In genomic region chr3:15797600-15798303, GRCh38 we compare ENCODE assay signal across 1 cellular context.
TF ChIP-seq lines count a peak whose summit lies in the region.

ANKRD28 (minus strand) TSS chr3:15797979; CDS start chr3:15796521, 1,458 bp downstream.

TF ChIP-seq in HepG2, 621 proteins besides CTCF, POLR2A, EP300 and RAD21 (continued from another document and continues in another):
- TF ChIP-seq, protein P1, sequence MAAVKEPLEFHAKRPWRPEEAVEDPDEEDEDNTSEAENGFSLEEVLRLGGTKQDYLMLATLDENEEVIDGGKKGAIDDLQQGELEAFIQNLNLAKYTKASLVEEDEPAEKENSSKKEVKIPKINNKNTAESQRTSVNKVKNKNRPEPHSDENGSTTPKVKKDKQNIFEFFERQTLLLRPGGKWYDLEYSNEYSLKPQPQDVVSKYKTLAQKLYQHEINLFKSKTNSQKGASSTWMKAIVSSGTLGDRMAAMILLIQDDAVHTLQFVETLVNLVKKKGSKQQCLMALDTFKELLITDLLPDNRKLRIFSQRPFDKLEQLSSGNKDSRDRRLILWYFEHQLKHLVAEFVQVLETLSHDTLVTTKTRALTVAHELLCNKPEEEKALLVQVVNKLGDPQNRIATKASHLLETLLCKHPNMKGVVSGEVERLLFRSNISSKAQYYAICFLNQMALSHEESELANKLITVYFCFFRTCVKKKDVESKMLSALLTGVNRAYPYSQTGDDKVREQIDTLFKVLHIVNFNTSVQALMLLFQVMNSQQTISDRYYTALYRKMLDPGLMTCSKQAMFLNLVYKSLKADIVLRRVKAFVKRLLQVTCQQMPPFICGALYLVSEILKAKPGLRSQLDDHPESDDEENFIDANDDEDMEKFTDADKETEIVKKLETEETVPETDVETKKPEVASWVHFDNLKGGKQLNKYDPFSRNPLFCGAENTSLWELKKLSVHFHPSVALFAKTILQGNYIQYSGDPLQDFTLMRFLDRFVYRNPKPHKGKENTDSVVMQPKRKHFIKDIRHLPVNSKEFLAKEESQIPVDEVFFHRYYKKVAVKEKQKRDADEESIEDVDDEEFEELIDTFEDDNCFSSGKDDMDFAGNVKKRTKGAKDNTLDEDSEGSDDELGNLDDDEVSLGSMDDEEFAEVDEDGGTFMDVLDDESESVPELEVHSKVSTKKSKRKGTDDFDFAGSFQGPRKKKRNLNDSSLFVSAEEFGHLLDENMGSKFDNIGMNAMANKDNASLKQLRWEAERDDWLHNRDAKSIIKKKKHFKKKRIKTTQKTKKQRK (IDR thresholded peaks at IDR 0.05; ENCODE audit: low read length) = no peak
- TF ChIP-seq ZNF343 (CRISPR knock-in tag; IDR thresholded peaks at IDR 0.05) (no peak), MXD1 (CRISPR knock-in tag; IDR thresholded peaks at IDR 0.05) (no peak), FOXP1 (IDR thresholded peaks at IDR 0.05) (no peak), FOXP1 (CRISPR knock-in tag; IDR thresholded peaks at IDR 0.05) (peak; percentile 59), NR2F1 (CRISPR knock-in tag; IDR thresholded peaks at IDR 0.05) (no peak), HDAC6 (IDR thresholded peaks at IDR 0.05; ENCODE audit: low read depth, low read length) (no peak), ZSCAN9 (CRISPR knock-in tag; IDR thresholded peaks at IDR 0.05; ENCODE audit: borderline replicate concordance) (no peak), SAP130 (CRISPR knock-in tag; IDR thresholded peaks at IDR 0.05; ENCODE audit: low read depth) (peak; percentile 45; the same call in 1 of the 2 replicates), SNAPC5 (CRISPR knock-in tag; IDR thresholded peaks at IDR 0.05; ENCODE audit: borderline replicate concordance) (no peak), ZNF510 (CRISPR knock-in tag; IDR thresholded peaks at IDR 0.05; ENCODE audit: low read depth) (no peak), ZNF556 (CRISPR knock-in tag; IDR thresholded peaks at IDR 0.05; ENCODE audit: borderline replicate concordance) (no peak), GMEB2 (CRISPR knock-in tag; IDR thresholded peaks at IDR 0.05; ENCODE audit: low read depth) (no peak), ZNF331 (CRISPR knock-in tag; IDR thresholded peaks at IDR 0.05) (no peak), CREB1 (IDR thresholded peaks at IDR 0.05) (no peak), CREB1 (CRISPR knock-in tag; IDR thresholded peaks at IDR 0.05) (0 out of 2 replicates have a peak, but pooled peaks have one; percentile 28), ZXDC (CRISPR knock-in tag; IDR thresholded peaks at IDR 0.05) (no peak), SIN3B (IDR thresholded peaks at IDR 0.05; ENCODE audit: low read length) (no peak), POGZ (CRISPR knock-in tag; IDR thresholded peaks at IDR 0.05) (0 out of 2 replicates have a peak, but pooled peaks have one; percentile 30), ZNF382 (CRISPR knock-in tag; IDR thresholded peaks at IDR 0.05; ENCODE audit: borderline replicate concordance) (no peak), REL (CRISPR knock-in tag; conservative IDR thresholded peaks at IDR 0.05) (no peak), SIX4 (CRISPR knock-in tag; IDR thresholded peaks at IDR 0.05) (no peak), TEAD2 (CRISPR knock-in tag; IDR thresholded peaks at IDR 0.05) (no peak), ZNF142 (CRISPR knock-in tag; IDR thresholded peaks at IDR 0.05) (no peak), PHF20 (CRISPR knock-in tag; IDR thresholded peaks at IDR 0.05) (no peak), XRCC5 (optimal IDR thresholded peaks at IDR 0.05; ENCODE audit: low read length) (no peak), ZNF652 (CRISPR knock-in tag; IDR thresholded peaks at IDR 0.05; ENCODE audit: borderline replicate concordance, low read depth) (peak; percentile 98)
- TF ChIP-seq, protein P2, sequence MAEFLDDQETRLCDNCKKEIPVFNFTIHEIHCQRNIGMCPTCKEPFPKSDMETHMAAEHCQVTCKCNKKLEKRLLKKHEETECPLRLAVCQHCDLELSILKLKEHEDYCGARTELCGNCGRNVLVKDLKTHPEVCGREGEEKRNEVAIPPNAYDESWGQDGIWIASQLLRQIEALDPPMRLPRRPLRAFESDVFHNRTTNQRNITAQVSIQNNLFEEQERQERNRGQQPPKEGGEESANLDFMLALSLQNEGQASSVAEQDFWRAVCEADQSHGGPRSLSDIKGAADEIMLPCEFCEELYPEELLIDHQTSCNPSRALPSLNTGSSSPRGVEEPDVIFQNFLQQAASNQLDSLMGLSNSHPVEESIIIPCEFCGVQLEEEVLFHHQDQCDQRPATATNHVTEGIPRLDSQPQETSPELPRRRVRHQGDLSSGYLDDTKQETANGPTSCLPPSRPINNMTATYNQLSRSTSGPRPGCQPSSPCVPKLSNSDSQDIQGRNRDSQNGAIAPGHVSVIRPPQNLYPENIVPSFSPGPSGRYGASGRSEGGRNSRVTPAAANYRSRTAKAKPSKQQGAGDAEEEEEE (CRISPR knock-in tag; IDR thresholded peaks at IDR 0.05; ENCODE audit: borderline replicate concordance) = no peak
- TF ChIP-seq, protein P3, sequence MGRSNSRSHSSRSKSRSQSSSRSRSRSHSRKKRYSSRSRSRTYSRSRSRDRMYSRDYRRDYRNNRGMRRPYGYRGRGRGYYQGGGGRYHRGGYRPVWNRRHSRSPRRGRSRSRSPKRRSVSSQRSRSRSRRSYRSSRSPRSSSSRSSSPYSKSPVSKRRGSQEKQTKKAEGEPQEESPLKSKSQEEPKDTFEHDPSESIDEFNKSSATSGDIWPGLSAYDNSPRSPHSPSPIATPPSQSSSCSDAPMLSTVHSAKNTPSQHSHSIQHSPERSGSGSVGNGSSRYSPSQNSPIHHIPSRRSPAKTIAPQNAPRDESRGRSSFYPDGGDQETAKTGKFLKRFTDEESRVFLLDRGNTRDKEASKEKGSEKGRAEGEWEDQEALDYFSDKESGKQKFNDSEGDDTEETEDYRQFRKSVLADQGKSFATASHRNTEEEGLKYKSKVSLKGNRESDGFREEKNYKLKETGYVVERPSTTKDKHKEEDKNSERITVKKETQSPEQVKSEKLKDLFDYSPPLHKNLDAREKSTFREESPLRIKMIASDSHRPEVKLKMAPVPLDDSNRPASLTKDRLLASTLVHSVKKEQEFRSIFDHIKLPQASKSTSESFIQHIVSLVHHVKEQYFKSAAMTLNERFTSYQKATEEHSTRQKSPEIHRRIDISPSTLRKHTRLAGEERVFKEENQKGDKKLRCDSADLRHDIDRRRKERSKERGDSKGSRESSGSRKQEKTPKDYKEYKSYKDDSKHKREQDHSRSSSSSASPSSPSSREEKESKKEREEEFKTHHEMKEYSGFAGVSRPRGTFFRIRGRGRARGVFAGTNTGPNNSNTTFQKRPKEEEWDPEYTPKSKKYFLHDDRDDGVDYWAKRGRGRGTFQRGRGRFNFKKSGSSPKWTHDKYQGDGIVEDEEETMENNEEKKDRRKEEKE (IDR thresholded peaks at IDR 0.05) = no peak
- TF ChIP-seq, protein P4, sequence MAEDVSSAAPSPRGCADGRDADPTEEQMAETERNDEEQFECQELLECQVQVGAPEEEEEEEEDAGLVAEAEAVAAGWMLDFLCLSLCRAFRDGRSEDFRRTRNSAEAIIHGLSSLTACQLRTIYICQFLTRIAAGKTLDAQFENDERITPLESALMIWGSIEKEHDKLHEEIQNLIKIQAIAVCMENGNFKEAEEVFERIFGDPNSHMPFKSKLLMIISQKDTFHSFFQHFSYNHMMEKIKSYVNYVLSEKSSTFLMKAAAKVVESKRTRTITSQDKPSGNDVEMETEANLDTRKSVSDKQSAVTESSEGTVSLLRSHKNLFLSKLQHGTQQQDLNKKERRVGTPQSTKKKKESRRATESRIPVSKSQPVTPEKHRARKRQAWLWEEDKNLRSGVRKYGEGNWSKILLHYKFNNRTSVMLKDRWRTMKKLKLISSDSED (CRISPR knock-in tag; IDR thresholded peaks at IDR 0.05) = no peak
- TF ChIP-seq, protein P5, sequence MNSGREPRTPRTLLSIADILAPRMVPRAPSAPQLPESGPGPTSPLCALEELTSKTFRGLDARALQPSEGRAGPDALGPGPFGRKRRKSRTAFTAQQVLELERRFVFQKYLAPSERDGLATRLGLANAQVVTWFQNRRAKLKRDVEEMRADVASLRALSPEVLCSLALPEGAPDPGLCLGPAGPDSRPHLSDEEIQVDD (CRISPR knock-in tag; IDR thresholded peaks at IDR 0.05; ENCODE audit: borderline replicate concordance) = no peak
